31 cellular contexts compared by ENCODE assay signal in the genomic region with DNA sequence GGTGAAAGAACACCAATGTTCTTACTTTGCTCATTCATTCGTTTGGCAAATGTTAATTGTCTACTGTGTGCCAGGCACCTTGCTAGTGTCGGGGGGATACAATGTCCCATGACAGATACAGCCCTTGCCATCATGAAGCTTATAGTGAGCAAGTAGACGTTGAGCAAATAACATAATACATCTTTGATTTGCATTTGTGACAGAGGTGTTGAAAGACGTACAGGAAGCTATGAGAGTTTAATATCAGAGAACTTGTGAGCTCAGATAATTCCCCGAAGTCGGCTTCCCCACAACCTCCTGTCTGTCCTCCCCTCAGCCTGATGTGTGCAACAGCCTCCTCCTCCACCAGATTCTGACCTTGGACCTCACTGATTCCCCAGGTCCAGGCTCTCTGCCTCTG.
"Had no signal": no experiment of that assay in that cellular context is flagged by ENCODE, and none has a peak within 500 bp of the region (broad histone marks: within the 10 kb centered on the region; RNA-seq: fewer than 3 reads in every experiment).

No MANE protein-coding gene starts in this region.

- H3K4me1 Mint-ChIP-seq: activated B cell treated with CpG ODN at 0.5 μM for 24 hours; activated naive CD8-positive, alpha-beta T cell treated with anti-CD3 and anti-CD28 coated beads, Interleukin-2, amount 50 U/mL, for 24 hours; activated T-helper 17 cell treated with anti-CD3 and anti-CD28 coated beads, Interleukin-2, amount 50 U/mL, for 72 hours had no signal

- H3K9me3 ChIP-seq: adrenal gland, body of pancreas had no signal

- H3K36me3 Mint-ChIP-seq: activated naive CD4-positive, alpha-beta T cell treated with anti-CD3 and anti-CD28 coated beads, Interleukin-2, amount 50 U/mL, for 24 hours; activated naive CD8-positive, alpha-beta T cell treated with anti-CD3 and anti-CD28 coated beads for 36 hours had no signal

- H3K4me1 ChIP-seq: adrenal gland, body of pancreas had no signal

- ATAC-seq: activated CD4-positive, CD25-positive, alpha-beta regulatory T cell treated with anti-CD3 and anti-CD28 coated beads, Interleukin-2, amount 50 U/mL, for 24 hours; activated CD8-positive, alpha-beta T cell treated with anti-CD3 and anti-CD28 coated beads for 36 hours; activated naive CD8-positive, alpha-beta T cell treated with anti-CD3 and anti-CD28 coated beads, Interleukin-2, amount 50 U/mL, for 24 hours; activated T-cell treated with anti-CD3 and anti-CD28 coated beads, Interleukin-2, amount 50 U/mL, for 4 hours; activated T-helper 17 cell treated with anti-CD3 and anti-CD28 coated beads, Interleukin-2, amount 50 U/mL, for 72 hours; body of pancreas; esophagus mucosa; T-helper 17 cell had no signal

- H3K9me3 Mint-ChIP-seq: activated CD8-positive, alpha-beta T cell treated with anti-CD3 and anti-CD28 coated beads for 36 hours; activated naive CD4-positive, alpha-beta T cell treated with anti-CD3 and anti-CD28 coated beads for 36 hours; activated naive CD4-positive, alpha-beta T cell treated with anti-CD3 and anti-CD28 coated beads, Interleukin-2, amount 50 U/mL, for 24 hours; activated naive CD8-positive, alpha-beta T cell treated with anti-CD3 and anti-CD28 coated beads for 36 hours; activated naive CD8-positive, alpha-beta T cell treated with anti-CD3 and anti-CD28 coated beads, Interleukin-2, amount 50 U/mL, for 24 hours; activated T-cell treated with anti-CD3 and anti-CD28 coated beads, Interleukin-2, amount 50 U/mL, for 4 hours; activated T-helper 17 cell treated with anti-CD3 and anti-CD28 coated beads, Interleukin-2, amount 50 U/mL, for 72 hours; T-helper 2 cell treated with Interferon-gamma antibody and Interleukin-4, amounts not matched to agents 5 μg/mL and 100 μg/mL, for 36 hours had no signal

- DNase-seq: activated B cell treated with CpG ODN at 0.5 μM for 24 hours; activated CD4-positive, alpha-beta T cell treated with anti-CD3 and anti-CD28 coated beads for 48 hours; activated CD4-positive, alpha-beta T cell treated with anti-CD3 and anti-CD28 coated beads, Interleukin-2, amount 50 U/mL, for 1 hour; activated CD4-positive, alpha-beta T cell treated with anti-CD3 and anti-CD28 coated beads, Interleukin-2, amount 50 U/mL, for 48 hours; activated CD8-positive, alpha-beta memory T cell treated with anti-CD3 and anti-CD28 coated beads for 24 hours; activated CD8-positive, alpha-beta T cell treated with anti-CD3 and anti-CD28 coated beads for 36 hours; activated effector memory CD4-positive, alpha-beta T cell treated with anti-CD3 and anti-CD28 coated beads, Interleukin-2, amount 50 U/mL, for 16 hours; activated naive CD4-positive, alpha-beta T cell treated with anti-CD3 and anti-CD28 coated beads for 36 hours; activated naive CD8-positive, alpha-beta T cell treated with anti-CD3 and anti-CD28 coated beads for 36 hours; activated naive CD8-positive, alpha-beta T cell treated with anti-CD3 and anti-CD28 coated beads, Interleukin-2, amount 50 U/mL, for 24 hours; activated T-cell treated with anti-CD3 and anti-CD28 coated beads, Interleukin-2, amount 50 U/mL, for 4 hours; adrenal gland; amygdala; aorta; body of pancreas; caudate nucleus; effector CD8-positive, alpha-beta T cell; foreskin fibroblast; T-helper 17 cell; T1000; WERI-Rb-1 had no signal

- H3K36me3 ChIP-seq: adrenal gland, WERI-Rb-1 had no signal

- H3K27ac ChIP-seq: adrenal gland, body of pancreas, epithelial cell of prostate, WERI-Rb-1 had no signal

- H3K27ac Mint-ChIP-seq: activated B cell treated with CpG ODN at 0.5 μM for 24 hours; activated CD8-positive, alpha-beta T cell treated with anti-CD3 and anti-CD28 coated beads for 36 hours; activated naive CD4-positive, alpha-beta T cell treated with anti-CD3 and anti-CD28 coated beads for 36 hours; activated naive CD4-positive, alpha-beta T cell treated with anti-CD3 and anti-CD28 coated beads, Interleukin-2, amount 50 U/mL, for 24 hours; activated naive CD8-positive, alpha-beta T cell treated with anti-CD3 and anti-CD28 coated beads for 36 hours; activated naive CD8-positive, alpha-beta T cell treated with anti-CD3 and anti-CD28 coated beads, Interleukin-2, amount 50 U/mL, for 24 hours; activated T-helper 17 cell treated with anti-CD3 and anti-CD28 coated beads, Interleukin-2, amount 50 U/mL, for 72 hours; T-helper 17 cell; T-helper 2 cell treated with Interferon-gamma antibody and Interleukin-4, amounts not matched to agents 5 μg/mL and 100 μg/mL, for 36 hours had no signal

- H3K27me3 Mint-ChIP-seq: activated CD8-positive, alpha-beta T cell treated with anti-CD3 and anti-CD28 coated beads for 36 hours; activated naive CD4-positive, alpha-beta T cell treated with anti-CD3 and anti-CD28 coated beads, Interleukin-2, amount 50 U/mL, for 24 hours; activated naive CD8-positive, alpha-beta T cell treated with anti-CD3 and anti-CD28 coated beads, Interleukin-2, amount 50 U/mL, for 24 hours had no signal

- H3K27me3 ChIP-seq: body of pancreas had no signal

- H3K4me3 ChIP-seq: adrenal gland, body of pancreas had no signal

- H3K4me3 Mint-ChIP-seq: activated B cell treated with CpG ODN at 0.5 μM for 24 hours; activated CD8-positive, alpha-beta T cell treated with anti-CD3 and anti-CD28 coated beads for 36 hours; activated naive CD4-positive, alpha-beta T cell treated with anti-CD3 and anti-CD28 coated beads for 36 hours; activated naive CD4-positive, alpha-beta T cell treated with anti-CD3 and anti-CD28 coated beads, Interleukin-2, amount 50 U/mL, for 24 hours; activated naive CD8-positive, alpha-beta T cell treated with anti-CD3 and anti-CD28 coated beads for 36 hours; activated naive CD8-positive, alpha-beta T cell treated with anti-CD3 and anti-CD28 coated beads, Interleukin-2, amount 50 U/mL, for 24 hours; activated T-cell treated with anti-CD3 and anti-CD28 coated beads, Interleukin-2, amount 50 U/mL, for 4 hours; activated T-helper 17 cell treated with anti-CD3 and anti-CD28 coated beads, Interleukin-2, amount 50 U/mL, for 72 hours; T-helper 17 cell; T-helper 2 cell treated with Interferon-gamma antibody and Interleukin-4, amounts not matched to agents 5 μg/mL and 100 μg/mL, for 36 hours had no signal

- FAIRE-seq: colon, endometrium, endothelial cell of umbilical vein, frontal cortex had no signal
